8 cellular contexts compared by ENCODE assay signal in genomic region chr5:148808864-148809642, GRCh38. TPM values are rescaled to one million over a fixed set of nuclear protein-coding genes. Genes with fewer than 3 reads are reported as not detected.
A peak's percentile ranks its signal among the peaks of the same experiment; 100 is the strongest.
DNase-seq lines count a peak whose midpoint lies in the region; ATAC-seq and TF ChIP-seq lines count a peak whose summit lies in the region.

No MANE protein-coding gene starts in this region.

- peak; percentile 58 for ATAC-seq in GM18861 (IDR thresholded peaks at IDR 0.05; ENCODE audit: unreplicated experiment)
- ATAC-seq in HG03025 (IDR thresholded peaks at IDR 0.05; ENCODE audit: low FRiP score, unreplicated experiment), result peak; percentile 66
- peak; percentile 76 to 79 for ATAC-seq in naive B cell (ENCODE audit: low read depth in 2 of 2)

- H3K9me3 Mint-ChIP-seq in activated naive CD8-positive, alpha-beta T cell treated with anti-CD3 and anti-CD28 coated beads for 36 hours, result no peaks in the 10 kb centered on the region
- H3K9me3 Mint-ChIP-seq in naive B cell, result peaks cover 0 to 3% (median 0%) of the 10 kb centered on the region in 7 donors

- TF ChIP-seq CTCF in 22Rv1 (IDR thresholded peaks at IDR 0.05), result no peak

- no peaks in the 10 kb centered on the region for H3K27me3 Mint-ChIP-seq in activated naive CD8-positive, alpha-beta T cell treated with anti-CD3 and anti-CD28 coated beads for 36 hours
- no peaks in the 10 kb centered on the region for H3K27me3 Mint-ChIP-seq in naive B cell

- H3K27ac ChIP-seq in 22Rv1, result peak overlapping the region; percentile 29; the same call in 1 of the 2 replicates

- H3K27ac Mint-ChIP-seq in activated naive CD8-positive, alpha-beta T cell treated with anti-CD3 and anti-CD28 coated beads for 36 hours, result peak overlapping the region; percentile 92
- peak overlapping the region; percentile 87 to 99 (median 98) for H3K27ac Mint-ChIP-seq in naive B cell

- peak overlapping the region; percentile 83 for H3K4me3 Mint-ChIP-seq in activated naive CD8-positive, alpha-beta T cell treated with anti-CD3 and anti-CD28 coated beads for 36 hours
- peak overlapping the region; percentile 68 to 97 (median 90) for H3K4me3 Mint-ChIP-seq in naive B cell

- H3K4me1 Mint-ChIP-seq in activated naive CD8-positive, alpha-beta T cell treated with anti-CD3 and anti-CD28 coated beads for 36 hours, result peaks cover 50% of the 10 kb centered on the region
- H3K4me1 Mint-ChIP-seq in naive B cell, result peaks cover 63 to 86% (median 69%) of the 10 kb centered on the region in 3 donors

- DNase-seq in NCI-H524 treated with DMSO at 0.1 percent for 48 hours (lab: John Stamatoyannopoulos, UW) (peak; percentile 85), naive B cell (peak; percentile 87), RKO (ENCODE audit: low spot score) (no peak), COR-L47 (lab: John Stamatoyannopoulos, UW) (no peak)
- DNase-seq in activated naive CD8-positive, alpha-beta T cell treated with anti-CD3 and anti-CD28 coated beads for 36 hours, result peak; percentile 51

- H3K36me3 Mint-ChIP-seq in activated naive CD8-positive, alpha-beta T cell treated with anti-CD3 and anti-CD28 coated beads for 36 hours, result no peaks in the 10 kb centered on the region
- no peaks in the 10 kb centered on the region for H3K36me3 Mint-ChIP-seq in naive B cell

RNA-seq across cellular contexts. Expression of gene ADRB2, which starts 17.4 kb away (rescaled TPM):
- total RNA-seq in activated naive CD8-positive, alpha-beta T cell treated with anti-CD3 and anti-CD28 coated beads for 36 hours, result under 1 TPM; 0.18 to 0.23 TPM
- 1 to 10 TPM; 1.9 to 5.1 (median 4.0) TPM for polyA plus RNA-seq in naive B cell (ENCODE audit: low read depth in 6 of 6)

Comparison
In these comparisons a context has a peak if more than half of its experiments do, and no peak if none do; other contexts are left out.
1. DNase-seq: peak in NCI-H524 treated with DMSO at 0.1 percent for 48 hours (single experiment), activated naive CD8-positive, alpha-beta T cell treated with anti-CD3 and anti-CD28 coated beads for 36 hours (single experiment) and naive B cell (single experiment); none in RKO (single experiment) and COR-L47 (single experiment).
2. Peak in every context shown above with its lines, with median percentiles within 50 percentile points of each other: ATAC-seq.